17 cellular contexts compared by ENCODE assay signal in the genomic region with DNA sequence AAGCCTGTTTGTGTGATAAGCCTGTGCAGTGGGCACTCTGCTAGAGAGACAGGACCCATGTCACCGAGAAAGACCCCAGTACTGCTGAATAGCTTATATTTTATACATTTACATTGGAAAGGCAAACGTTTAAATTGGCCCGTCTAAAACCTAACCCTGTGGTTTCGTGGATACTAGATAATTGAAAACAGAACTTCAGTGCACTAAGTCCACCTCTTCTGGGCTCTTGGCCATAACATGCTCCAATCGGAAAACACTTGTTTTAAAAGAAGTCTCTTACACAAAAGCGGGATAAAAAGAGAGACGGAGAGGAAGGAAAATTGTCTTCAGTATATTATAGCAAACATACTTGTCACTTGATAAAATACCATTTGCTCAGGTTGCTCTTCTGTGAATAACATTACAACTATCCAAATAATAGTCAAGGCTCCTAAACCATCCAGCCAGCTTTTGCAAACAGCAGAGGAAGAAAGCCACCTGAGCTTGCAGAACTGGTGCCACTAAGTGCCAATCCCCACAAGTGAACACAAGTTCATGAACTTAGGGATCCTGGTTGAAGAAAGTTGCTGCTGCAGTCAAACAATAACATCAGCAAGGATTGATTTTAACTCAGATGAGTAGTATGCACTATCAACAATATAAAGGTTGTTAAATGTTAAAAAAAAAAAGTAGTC.
DNase-seq lines count a peak whose midpoint lies in the region; ATAC-seq, FAIRE-seq and TF ChIP-seq lines count a peak whose summit lies in the region.
"Had no signal": no experiment of that assay in that cellular context is flagged by ENCODE, and none has a peak within 500 bp of the region (broad histone marks: within the 10 kb centered on the region; RNA-seq: fewer than 3 reads in every experiment).

No MANE protein-coding gene starts in this region.

- no peak overlapping the region for H3K27ac Mint-ChIP-seq in natural killer cell treated with Interleukin-12 subunit alpha and Interleukin-12 subunit beta and Interleukin-15 and Interleukin-18, amount 100 ng/mL, for 72 hours
- H3K27ac Mint-ChIP-seq: activated B cell treated with CpG ODN at 0.5 μM for 24 hours; CD4-positive, CD25-positive, alpha-beta regulatory T cell had no signal

- peak overlapping the region; percentile 8; the same call in 1 of the 2 replicates for H3K4me3 ChIP-seq in AG10803 (ENCODE audit: low read length)
- no peak overlapping the region for H3K4me3 ChIP-seq in fibroblast of the aortic adventitia (ENCODE audit: low read depth, low read length)
- no peak overlapping the region for H3K4me3 ChIP-seq in retinal pigment epithelial cell (ENCODE audit: low read length)
- H3K4me3 ChIP-seq: spleen, stomach had no signal

- H3K36me3 Mint-ChIP-seq in natural killer cell treated with Interleukin-12 subunit alpha and Interleukin-12 subunit beta and Interleukin-15 and Interleukin-18, amount 100 ng/mL, for 72 hours = no peaks in the 10 kb centered on the region
- H3K36me3 Mint-ChIP-seq: CD4-positive, CD25-positive, alpha-beta regulatory T cell had no signal

- no peaks in the 10 kb centered on the region for H3K4me1 Mint-ChIP-seq in natural killer cell treated with Interleukin-12 subunit alpha and Interleukin-12 subunit beta and Interleukin-15 and Interleukin-18, amount 100 ng/mL, for 72 hours (ENCODE audit: low read depth in 2 of 2)
- H3K4me1 Mint-ChIP-seq: activated B cell treated with CpG ODN at 0.5 μM for 24 hours; CD4-positive, CD25-positive, alpha-beta regulatory T cell had no signal

- TF ChIP-seq CTCF in AG10803 (conservative IDR thresholded peaks at IDR 0.05; ENCODE audit: low read length) (no peak), fibroblast of the aortic adventitia (IDR thresholded peaks at IDR 0.05; ENCODE audit: insufficient read depth, low read length) (no peak), retinal pigment epithelial cell (conservative IDR thresholded peaks at IDR 0.05; ENCODE audit: low read depth, low read length) (no peak)

- FAIRE-seq in frontal cortex (lab: Jason Lieb, UNC) = no peak

- peaks cover 5% of the 10 kb centered on the region for H3K9me3 Mint-ChIP-seq in natural killer cell treated with Interleukin-12 subunit alpha and Interleukin-12 subunit beta and Interleukin-15 and Interleukin-18, amount 100 ng/mL, for 72 hours
- H3K9me3 Mint-ChIP-seq: activated B cell treated with CpG ODN at 0.5 μM for 24 hours had no signal

- H3K4me3 Mint-ChIP-seq in natural killer cell treated with Interleukin-12 subunit alpha and Interleukin-12 subunit beta and Interleukin-15 and Interleukin-18, amount 100 ng/mL, for 72 hours = no peak overlapping the region
- H3K4me3 Mint-ChIP-seq: activated B cell treated with CpG ODN at 0.5 μM for 24 hours; CD4-positive, CD25-positive, alpha-beta regulatory T cell had no signal

- DNase-seq in AG10803 (ENCODE audit: low read depth) = peak; percentile 85
- DNase-seq in fibroblast of the aortic adventitia (ENCODE audit: low read depth) = peak; percentile 93
- peak; percentile 23 for DNase-seq in retinal pigment epithelial cell (ENCODE audit: low read depth)
- DNase-seq in activated gamma-delta T cell (lab: John Stamatoyannopoulos, UW) = no peak
- no peak for DNase-seq in frontal cortex (ENCODE audit: low spot score in 2 of 2)
- DNase-seq in natural killer cell treated with Interleukin-12 subunit alpha and Interleukin-12 subunit beta and Interleukin-15 and Interleukin-18, amount 100 ng/mL, for 72 hours (ENCODE audit: low spot score) = no peak
- DNase-seq: activated B cell treated with CpG ODN at 0.5 μM for 24 hours; activated naive CD4-positive, alpha-beta T cell treated with Interleukin-2 at 50 U/mL for 16 hours; CD4-positive, CD25-positive, alpha-beta regulatory T cell; central memory CD4-positive, alpha-beta T cell; NCI-H1694 treated with DMSO at 0.1 percent for 48 hours; NCI-H510A treated with DMSO at 0.1 percent for 48 hours; spleen; stomach; SW 1271 had no signal

- peaks cover 2 to 16% of the 10 kb centered on the region in 2 donors for H3K27me3 Mint-ChIP-seq in natural killer cell treated with Interleukin-12 subunit alpha and Interleukin-12 subunit beta and Interleukin-15 and Interleukin-18, amount 100 ng/mL, for 72 hours
- H3K27me3 Mint-ChIP-seq: CD4-positive, CD25-positive, alpha-beta regulatory T cell had no signal

- ATAC-seq in SK-N-SH treated with all-trans-retinoic acid at 6 μM for 48 hours (peak; percentile 84), esophagus mucosa (no peak)
- no peak for ATAC-seq in natural killer cell treated with Interleukin-12 subunit alpha and Interleukin-12 subunit beta and Interleukin-15 and Interleukin-18, amount 100 ng/mL, for 72 hours

TF ChIP-seq in SK-N-SH treated with all-trans-retinoic acid at 6 μM for 48 hours, 23 proteins besides CTCF, POLR2A, EP300 and RAD21:
- TF ChIP-seq ZC3H10 (CRISPR knock-in tag; IDR thresholded peaks at IDR 0.05) = no peak
- no peak for TF ChIP-seq CSDC2 (CRISPR knock-in tag; IDR thresholded peaks at IDR 0.05)
- no peak for TF ChIP-seq TOX (CRISPR knock-in tag; IDR thresholded peaks at IDR 0.05; ENCODE audit: borderline replicate concordance)
- no peak for TF ChIP-seq PPARA (CRISPR knock-in tag; IDR thresholded peaks at IDR 0.05; ENCODE audit: borderline replicate concordance)
- no peak for TF ChIP-seq GLIS3 (CRISPR knock-in tag; IDR thresholded peaks at IDR 0.05)

Comparison
In these comparisons a context has a peak if more than half of its experiments do, and no peak if none do; other contexts are left out.
1. DNase-seq: peak in AG10803 (single experiment), fibroblast of the aortic adventitia (single experiment) and retinal pigment epithelial cell (single experiment); none in activated gamma-delta T cell (single experiment), frontal cortex (0 of 2) and natural killer cell treated with Interleukin-12 subunit alpha and Interleukin-12 subunit beta and Interleukin-15 and Interleukin-18, amount 100 ng/mL, for 72 hours (single experiment).